ENCODE assay signal across 27 cellular contexts in the genomic region with DNA sequence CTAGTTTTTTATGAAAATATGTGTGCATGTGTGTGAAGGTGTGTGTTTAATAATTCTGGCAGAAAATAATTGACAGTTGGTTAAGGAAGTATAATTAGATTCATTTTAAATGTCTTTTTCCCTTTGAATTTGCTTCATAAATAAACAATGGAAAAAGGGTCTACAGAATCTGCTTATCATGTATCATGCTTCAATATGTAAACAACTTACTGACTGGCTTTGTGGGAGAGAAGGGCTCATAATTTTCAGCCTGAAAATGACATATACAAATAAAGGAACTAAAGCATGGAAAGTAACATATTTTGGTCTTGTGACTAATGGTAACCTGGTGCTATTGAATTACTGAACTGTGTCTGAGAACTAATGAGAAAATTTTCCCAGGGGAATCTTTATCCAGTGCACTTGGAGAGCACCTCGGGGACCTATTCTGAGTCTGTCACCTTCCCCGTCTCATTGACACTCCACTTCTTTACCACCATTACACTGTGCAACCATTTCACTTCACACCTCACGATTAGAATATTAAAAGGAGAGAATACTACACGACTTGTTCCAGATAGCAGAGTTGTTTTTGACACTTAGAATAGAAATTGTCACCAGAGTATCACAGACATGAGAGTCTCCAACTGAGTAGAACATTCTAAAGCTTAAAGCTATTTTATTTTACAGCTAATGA.
DNase-seq lines count a peak whose midpoint lies in the region; ATAC-seq and TF ChIP-seq lines count a peak whose summit lies in the region.
"Had no signal": no experiment of that assay in that cellular context is flagged by ENCODE, and none has a peak within 500 bp of the region (broad histone marks: within the 10 kb centered on the region; RNA-seq: fewer than 3 reads in every experiment).

No MANE protein-coding gene starts in this region.

- in situ Hi-C loops in Caki2 (cut with HindIII; ENCODE audit: low pct_unique_long_range_greater_than_20kb, low sequenced_read_pairs): no loop called here

- CTCF ChIA-PET in HEK293 (lab: Yijun Ruan, JAX): interaction anchor here (0.6 kb wide), 1 partner anchor 1824 kb away, joined by 4 read pairs; no protein-coding TSS in a partner anchor

- peak; percentile 27 for DNase-seq in Caki2 (ENCODE audit: low read depth)
- peak; percentile 83 for DNase-seq in NCI-H2107 (lab: John Stamatoyannopoulos, UW)
- no peak for DNase-seq in glutamatergic neuron
- DNase-seq in AG20443 (ENCODE audit: low spot score): no peak
- DNase-seq: activated CD4-positive, alpha-beta T cell treated with anti-CD3 and anti-CD28 coated beads, Interleukin-2, amount 10 ng/mL, durations not matched to agents 24 days and 14 days; activated gamma-delta T cell; activated T-cell treated with anti-CD3 and anti-CD28 coated beads, Interleukin-2, amount 50 U/mL, for 1 hour; central memory CD4-positive, alpha-beta T cell; esophagus squamous epithelium; HFFc6; left colon; NK-92 treated with Interleukin-12 subunit alpha and Interleukin-12 subunit beta, amount 100 ng/mL, for 24 hours; nucleus accumbens; PC-3; stimulated activated naive CD4-positive, alpha-beta T cell treated with Interleukin-2 at 50 U/mL for 16 hours; SW 1271; T-helper 9 cell; uterus; WERI-Rb-1 had no signal

- no peaks in the 10 kb centered on the region for H3K9me3 Mint-ChIP-seq in glutamatergic neuron (ENCODE audit: unreplicated experiment)
- H3K9me3 Mint-ChIP-seq in activated T-helper 17 cell treated with anti-CD3 and anti-CD28 coated beads, Interleukin-2, amount 50 U/mL, for 72 hours: no peaks in the 10 kb centered on the region
- H3K9me3 Mint-ChIP-seq: activated CD4-positive, alpha-beta T cell treated with anti-CD3 and anti-CD28 coated beads, Interleukin-2, amount 10 ng/mL, durations not matched to agents 24 days and 14 days; HFFc6 had no signal

- TF ChIP-seq CTCF in HEK293 (tag by site-specific recombination; IDR thresholded peaks at IDR 0.05): no peak
- no peak for TF ChIP-seq CTCF in glutamatergic neuron (IDR thresholded peaks at IDR 0.05; ENCODE audit: partially characterized antibody, unreplicated experiment)

- H3K4me3 Mint-ChIP-seq in glutamatergic neuron (ENCODE audit: unreplicated experiment): peak overlapping the region; percentile 40
- H3K4me3 Mint-ChIP-seq in activated T-helper 17 cell treated with anti-CD3 and anti-CD28 coated beads, Interleukin-2, amount 50 U/mL, for 72 hours: no peak overlapping the region
- H3K4me3 Mint-ChIP-seq: activated CD4-positive, alpha-beta T cell treated with anti-CD3 and anti-CD28 coated beads, Interleukin-2, amount 10 ng/mL, durations not matched to agents 24 days and 14 days; CD14-positive monocyte; HFFc6 had no signal

- ATAC-seq in GM21723 (IDR thresholded peaks at IDR 0.05; ENCODE audit: unreplicated experiment) (no peak), GM19395 (IDR thresholded peaks at IDR 0.05; ENCODE audit: unreplicated experiment) (no peak)
- ATAC-seq in activated T-helper 17 cell treated with anti-CD3 and anti-CD28 coated beads, Interleukin-2, amount 50 U/mL, for 72 hours (replicated peaks): no peak
- ATAC-seq: left colon, PC-3 had no signal

- H3K27ac Mint-ChIP-seq in glutamatergic neuron (ENCODE audit: unreplicated experiment): peak overlapping the region; percentile 30
- H3K27ac Mint-ChIP-seq in activated T-helper 17 cell treated with anti-CD3 and anti-CD28 coated beads, Interleukin-2, amount 50 U/mL, for 72 hours: no peak overlapping the region
- H3K27ac Mint-ChIP-seq: activated CD4-positive, alpha-beta T cell treated with anti-CD3 and anti-CD28 coated beads, Interleukin-2, amount 10 ng/mL, durations not matched to agents 24 days and 14 days; CD14-positive monocyte; HFFc6 had no signal

- no peak overlapping the region for H3K27ac ChIP-seq in HEK293 (ENCODE audit: extremely low read depth, low read depth, low read length)
- H3K27ac ChIP-seq: esophagus squamous epithelium, hepatocyte, HL-60, prostate gland, uterus, WERI-Rb-1 had no signal

- peaks cover 16% of the 10 kb centered on the region for H3K4me1 ChIP-seq in HEK293 (ENCODE audit: control insufficient read depth, insufficient read depth, low read length)
- H3K4me1 ChIP-seq: esophagus squamous epithelium, prostate gland, uterus had no signal

- H3K4me1 Mint-ChIP-seq in glutamatergic neuron (ENCODE audit: low read depth, unreplicated experiment): peaks cover 24% of the 10 kb centered on the region
- no peaks in the 10 kb centered on the region for H3K4me1 Mint-ChIP-seq in activated T-helper 17 cell treated with anti-CD3 and anti-CD28 coated beads, Interleukin-2, amount 50 U/mL, for 72 hours
- H3K4me1 Mint-ChIP-seq: activated CD4-positive, alpha-beta T cell treated with anti-CD3 and anti-CD28 coated beads, Interleukin-2, amount 10 ng/mL, durations not matched to agents 24 days and 14 days; CD14-positive monocyte had no signal

- no peaks in the 10 kb centered on the region for H3K9me3 ChIP-seq in HEK293 (ENCODE audit: control insufficient read depth, insufficient read depth, low read depth, low read length)
- H3K9me3 ChIP-seq: esophagus squamous epithelium, prostate gland, uterus had no signal

- POLR2A ChIA-PET in HEK293 (lab: Yijun Ruan, JAX): no interaction called here

- no peaks in the 10 kb centered on the region for H3K27me3 Mint-ChIP-seq in glutamatergic neuron (ENCODE audit: unreplicated experiment)
- H3K27me3 Mint-ChIP-seq in activated T-helper 17 cell treated with anti-CD3 and anti-CD28 coated beads, Interleukin-2, amount 50 U/mL, for 72 hours: peaks cover 7% of the 10 kb centered on the region
- H3K27me3 Mint-ChIP-seq: activated CD4-positive, alpha-beta T cell treated with anti-CD3 and anti-CD28 coated beads, Interleukin-2, amount 10 ng/mL, durations not matched to agents 24 days and 14 days had no signal

- H3K36me3 ChIP-seq in HEK293 (ENCODE audit: control insufficient read depth in 2 of 2, insufficient read depth in 1 of 2, low read length in 2 of 2): no peaks in the 10 kb centered on the region
- H3K36me3 ChIP-seq: esophagus squamous epithelium, prostate gland, uterus, WERI-Rb-1 had no signal

- H3K4me3 ChIP-seq in HEK293 (ENCODE audit: low read depth, low read length): no peak overlapping the region
- H3K4me3 ChIP-seq: esophagus squamous epithelium, hepatocyte, prostate gland, uterus had no signal

- no peaks in the 10 kb centered on the region for H3K36me3 Mint-ChIP-seq in glutamatergic neuron (ENCODE audit: unreplicated experiment)
- no peaks in the 10 kb centered on the region for H3K36me3 Mint-ChIP-seq in activated T-helper 17 cell treated with anti-CD3 and anti-CD28 coated beads, Interleukin-2, amount 50 U/mL, for 72 hours (ENCODE audit: low read depth)
- H3K36me3 Mint-ChIP-seq: CD14-positive monocyte had no signal

TF ChIP-seq in HEK293, 187 proteins besides CTCF, POLR2A, EP300 and RAD21 (continues in another document):
- TF ChIP-seq ZBTB20 (tag by site-specific recombination; IDR thresholded peaks at IDR 0.05) (0 out of 2 replicates have a peak, but pooled peaks have one; percentile 51), WT1 (tag by site-specific recombination; IDR thresholded peaks at IDR 0.05) (peak; percentile 42), ZNF335 (tag by site-specific recombination; conservative IDR thresholded peaks at IDR 0.05) (peak; percentile 27; the same call in 1 of the 2 replicates), ZBTB7A (tag by site-specific recombination; IDR thresholded peaks at IDR 0.05; ENCODE audit: low read depth) (no peak), ZNF571 (tag by site-specific recombination; IDR thresholded peaks at IDR 0.05) (no peak), ZNF660 (tag by site-specific recombination; IDR thresholded peaks at IDR 0.05) (no peak), ZNF157 (tag by site-specific recombination; IDR thresholded peaks at IDR 0.05) (no peak), ZSCAN30 (tag by site-specific recombination; IDR thresholded peaks at IDR 0.05) (no peak), OSR2 (tag by site-specific recombination; IDR thresholded peaks at IDR 0.05) (peak; percentile 46; the same call in 1 of the 2 replicates)
- TF ChIP-seq, protein P1, sequence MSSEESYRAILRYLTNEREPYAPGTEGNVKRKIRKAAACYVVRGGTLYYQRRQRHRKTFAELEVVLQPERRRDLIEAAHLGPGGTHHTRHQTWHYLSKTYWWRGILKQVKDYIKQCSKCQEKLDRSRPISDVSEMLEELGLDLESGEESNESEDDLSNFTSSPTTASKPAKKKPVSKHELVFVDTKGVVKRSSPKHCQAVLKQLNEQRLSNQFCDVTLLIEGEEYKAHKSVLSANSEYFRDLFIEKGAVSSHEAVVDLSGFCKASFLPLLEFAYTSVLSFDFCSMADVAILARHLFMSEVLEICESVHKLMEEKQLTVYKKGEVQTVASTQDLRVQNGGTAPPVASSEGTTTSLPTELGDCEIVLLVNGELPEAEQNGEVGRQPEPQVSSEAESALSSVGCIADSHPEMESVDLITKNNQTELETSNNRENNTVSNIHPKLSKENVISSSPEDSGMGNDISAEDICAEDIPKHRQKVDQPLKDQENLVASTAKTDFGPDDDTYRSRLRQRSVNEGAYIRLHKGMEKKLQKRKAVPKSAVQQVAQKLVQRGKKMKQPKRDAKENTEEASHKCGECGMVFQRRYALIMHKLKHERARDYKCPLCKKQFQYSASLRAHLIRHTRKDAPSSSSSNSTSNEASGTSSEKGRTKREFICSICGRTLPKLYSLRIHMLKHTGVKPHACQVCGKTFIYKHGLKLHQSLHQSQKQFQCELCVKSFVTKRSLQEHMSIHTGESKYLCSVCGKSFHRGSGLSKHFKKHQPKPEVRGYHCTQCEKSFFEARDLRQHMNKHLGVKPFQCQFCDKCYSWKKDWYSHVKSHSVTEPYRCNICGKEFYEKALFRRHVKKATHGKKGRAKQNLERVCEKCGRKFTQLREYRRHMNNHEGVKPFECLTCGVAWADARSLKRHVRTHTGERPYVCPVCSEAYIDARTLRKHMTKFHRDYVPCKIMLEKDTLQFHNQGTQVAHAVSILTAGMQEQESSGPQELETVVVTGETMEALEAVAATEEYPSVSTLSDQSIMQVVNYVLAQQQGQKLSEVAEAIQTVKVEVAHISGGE (tag by site-specific recombination; conservative IDR thresholded peaks at IDR 0.05; ENCODE audit: low read depth): peak; percentile 45

Comparison
In these comparisons a context has a peak if more than half of its experiments do, and no peak if none do; other contexts are left out.
1. DNase-seq: peak in Caki2 (single experiment) and NCI-H2107 (single experiment); none in glutamatergic neuron (single experiment) and AG20443 (single experiment).